1 cellular context compared by ENCODE assay signal in the genomic region with DNA sequence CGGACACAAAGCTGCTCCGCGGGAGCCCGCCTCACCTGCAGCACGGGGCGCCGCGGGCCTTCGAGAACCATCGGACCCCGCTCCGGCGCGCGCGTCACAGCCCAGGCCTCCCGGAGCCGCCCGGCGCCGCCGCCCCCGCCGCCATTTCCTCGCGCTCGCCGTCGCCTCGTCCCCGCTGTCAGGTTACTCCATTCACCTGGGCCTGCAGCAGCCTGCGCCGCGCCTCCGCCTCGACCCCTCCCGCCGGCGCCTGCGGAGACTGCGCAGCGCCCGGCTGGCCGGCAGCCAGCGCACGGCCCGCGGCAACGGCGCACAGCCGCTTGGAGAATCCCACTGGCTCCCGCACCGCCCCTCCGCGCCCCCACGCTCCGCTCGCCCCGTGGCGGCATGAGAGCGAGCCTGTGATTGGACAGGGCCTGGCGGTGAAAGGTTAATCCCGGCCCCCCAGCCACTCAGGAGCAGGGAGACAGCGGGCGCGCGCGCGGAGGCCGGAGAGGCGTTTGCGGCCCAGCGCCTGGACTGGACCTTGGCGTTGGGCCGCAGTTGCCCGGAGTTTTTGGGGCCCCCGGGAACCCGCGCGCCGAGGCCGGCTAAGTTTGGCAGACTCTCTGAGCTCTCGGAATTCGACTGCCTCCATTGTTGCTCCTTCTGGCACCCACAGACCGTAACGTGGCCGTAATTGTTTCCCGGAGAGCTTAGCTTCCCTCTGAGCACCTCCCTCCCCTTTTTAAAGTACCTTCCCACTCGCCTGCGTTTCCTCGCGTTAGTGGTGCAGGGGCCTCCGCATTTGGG.
A peak's percentile ranks its signal among the peaks of the same experiment; 100 is the strongest.
TF ChIP-seq lines count a peak whose summit lies in the region.

A gene with protein sequence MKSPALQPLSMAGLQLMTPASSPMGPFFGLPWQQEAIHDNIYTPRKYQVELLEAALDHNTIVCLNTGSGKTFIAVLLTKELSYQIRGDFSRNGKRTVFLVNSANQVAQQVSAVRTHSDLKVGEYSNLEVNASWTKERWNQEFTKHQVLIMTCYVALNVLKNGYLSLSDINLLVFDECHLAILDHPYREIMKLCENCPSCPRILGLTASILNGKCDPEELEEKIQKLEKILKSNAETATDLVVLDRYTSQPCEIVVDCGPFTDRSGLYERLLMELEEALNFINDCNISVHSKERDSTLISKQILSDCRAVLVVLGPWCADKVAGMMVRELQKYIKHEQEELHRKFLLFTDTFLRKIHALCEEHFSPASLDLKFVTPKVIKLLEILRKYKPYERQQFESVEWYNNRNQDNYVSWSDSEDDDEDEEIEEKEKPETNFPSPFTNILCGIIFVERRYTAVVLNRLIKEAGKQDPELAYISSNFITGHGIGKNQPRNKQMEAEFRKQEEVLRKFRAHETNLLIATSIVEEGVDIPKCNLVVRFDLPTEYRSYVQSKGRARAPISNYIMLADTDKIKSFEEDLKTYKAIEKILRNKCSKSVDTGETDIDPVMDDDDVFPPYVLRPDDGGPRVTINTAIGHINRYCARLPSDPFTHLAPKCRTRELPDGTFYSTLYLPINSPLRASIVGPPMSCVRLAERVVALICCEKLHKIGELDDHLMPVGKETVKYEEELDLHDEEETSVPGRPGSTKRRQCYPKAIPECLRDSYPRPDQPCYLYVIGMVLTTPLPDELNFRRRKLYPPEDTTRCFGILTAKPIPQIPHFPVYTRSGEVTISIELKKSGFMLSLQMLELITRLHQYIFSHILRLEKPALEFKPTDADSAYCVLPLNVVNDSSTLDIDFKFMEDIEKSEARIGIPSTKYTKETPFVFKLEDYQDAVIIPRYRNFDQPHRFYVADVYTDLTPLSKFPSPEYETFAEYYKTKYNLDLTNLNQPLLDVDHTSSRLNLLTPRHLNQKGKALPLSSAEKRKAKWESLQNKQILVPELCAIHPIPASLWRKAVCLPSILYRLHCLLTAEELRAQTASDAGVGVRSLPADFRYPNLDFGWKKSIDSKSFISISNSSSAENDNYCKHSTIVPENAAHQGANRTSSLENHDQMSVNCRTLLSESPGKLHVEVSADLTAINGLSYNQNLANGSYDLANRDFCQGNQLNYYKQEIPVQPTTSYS (N-terminal part only) (minus strand): TSS at position 335 of the 792 bp plus-strand sequence. CDS start 24,071 bp downstream, outside the sequence.

TF ChIP-seq in K562, 482 proteins besides CTCF, POLR2A, EP300 and RAD21 (continued from another document):
- no peak for TF ChIP-seq ZBTB8A (IDR thresholded peaks at IDR 0.05; ENCODE audit: partially characterized antibody)
- no peak for TF ChIP-seq RAD51 (IDR thresholded peaks at IDR 0.05; ENCODE audit: borderline replicate concordance, low read depth)
- TF ChIP-seq, protein P1, sequence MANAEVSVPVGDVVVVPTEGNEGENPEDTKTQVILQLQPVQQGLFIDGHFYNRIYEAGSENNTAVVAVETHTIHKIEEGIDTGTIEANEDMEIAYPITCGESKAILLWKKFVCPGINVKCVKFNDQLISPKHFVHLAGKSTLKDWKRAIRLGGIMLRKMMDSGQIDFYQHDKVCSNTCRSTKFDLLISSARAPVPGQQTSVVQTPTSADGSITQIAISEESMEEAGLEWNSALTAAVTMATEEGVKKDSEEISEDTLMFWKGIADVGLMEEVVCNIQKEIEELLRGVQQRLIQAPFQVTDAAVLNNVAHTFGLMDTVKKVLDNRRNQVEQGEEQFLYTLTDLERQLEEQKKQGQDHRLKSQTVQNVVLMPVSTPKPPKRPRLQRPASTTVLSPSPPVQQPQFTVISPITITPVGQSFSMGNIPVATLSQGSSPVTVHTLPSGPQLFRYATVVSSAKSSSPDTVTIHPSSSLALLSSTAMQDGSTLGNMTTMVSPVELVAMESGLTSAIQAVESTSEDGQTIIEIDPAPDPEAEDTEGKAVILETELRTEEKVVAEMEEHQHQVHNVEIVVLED (CRISPR knock-in tag; IDR thresholded peaks at IDR 0.05), result peak; percentile 63
- TF ChIP-seq, protein P2, sequence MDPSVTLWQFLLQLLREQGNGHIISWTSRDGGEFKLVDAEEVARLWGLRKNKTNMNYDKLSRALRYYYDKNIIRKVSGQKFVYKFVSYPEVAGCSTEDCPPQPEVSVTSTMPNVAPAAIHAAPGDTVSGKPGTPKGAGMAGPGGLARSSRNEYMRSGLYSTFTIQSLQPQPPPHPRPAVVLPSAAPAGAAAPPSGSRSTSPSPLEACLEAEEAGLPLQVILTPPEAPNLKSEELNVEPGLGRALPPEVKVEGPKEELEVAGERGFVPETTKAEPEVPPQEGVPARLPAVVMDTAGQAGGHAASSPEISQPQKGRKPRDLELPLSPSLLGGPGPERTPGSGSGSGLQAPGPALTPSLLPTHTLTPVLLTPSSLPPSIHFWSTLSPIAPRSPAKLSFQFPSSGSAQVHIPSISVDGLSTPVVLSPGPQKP (CRISPR knock-in tag; IDR thresholded peaks at IDR 0.05), result no peak
- no peak for TF ChIP-seq NR2C2 (CRISPR knock-in tag; IDR thresholded peaks at IDR 0.05)
- TF ChIP-seq NR2C2 (tag; IDR thresholded peaks at IDR 0.05), result peak; percentile 89
- TF ChIP-seq, protein P3, sequence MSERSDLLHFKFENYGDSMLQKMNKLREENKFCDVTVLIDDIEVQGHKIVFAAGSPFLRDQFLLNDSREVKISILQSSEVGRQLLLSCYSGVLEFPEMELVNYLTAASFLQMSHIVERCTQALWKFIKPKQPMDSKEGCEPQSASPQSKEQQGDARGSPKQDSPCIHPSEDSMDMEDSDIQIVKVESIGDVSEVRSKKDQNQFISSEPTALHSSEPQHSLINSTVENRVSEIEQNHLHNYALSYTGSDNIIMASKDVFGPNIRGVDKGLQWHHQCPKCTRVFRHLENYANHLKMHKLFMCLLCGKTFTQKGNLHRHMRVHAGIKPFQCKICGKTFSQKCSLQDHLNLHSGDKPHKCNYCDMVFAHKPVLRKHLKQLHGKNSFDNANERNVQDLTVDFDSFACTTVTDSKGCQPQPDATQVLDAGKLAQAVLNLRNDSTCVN (CRISPR knock-in tag; IDR thresholded peaks at IDR 0.05), result no peak
- TF ChIP-seq, protein P4, sequence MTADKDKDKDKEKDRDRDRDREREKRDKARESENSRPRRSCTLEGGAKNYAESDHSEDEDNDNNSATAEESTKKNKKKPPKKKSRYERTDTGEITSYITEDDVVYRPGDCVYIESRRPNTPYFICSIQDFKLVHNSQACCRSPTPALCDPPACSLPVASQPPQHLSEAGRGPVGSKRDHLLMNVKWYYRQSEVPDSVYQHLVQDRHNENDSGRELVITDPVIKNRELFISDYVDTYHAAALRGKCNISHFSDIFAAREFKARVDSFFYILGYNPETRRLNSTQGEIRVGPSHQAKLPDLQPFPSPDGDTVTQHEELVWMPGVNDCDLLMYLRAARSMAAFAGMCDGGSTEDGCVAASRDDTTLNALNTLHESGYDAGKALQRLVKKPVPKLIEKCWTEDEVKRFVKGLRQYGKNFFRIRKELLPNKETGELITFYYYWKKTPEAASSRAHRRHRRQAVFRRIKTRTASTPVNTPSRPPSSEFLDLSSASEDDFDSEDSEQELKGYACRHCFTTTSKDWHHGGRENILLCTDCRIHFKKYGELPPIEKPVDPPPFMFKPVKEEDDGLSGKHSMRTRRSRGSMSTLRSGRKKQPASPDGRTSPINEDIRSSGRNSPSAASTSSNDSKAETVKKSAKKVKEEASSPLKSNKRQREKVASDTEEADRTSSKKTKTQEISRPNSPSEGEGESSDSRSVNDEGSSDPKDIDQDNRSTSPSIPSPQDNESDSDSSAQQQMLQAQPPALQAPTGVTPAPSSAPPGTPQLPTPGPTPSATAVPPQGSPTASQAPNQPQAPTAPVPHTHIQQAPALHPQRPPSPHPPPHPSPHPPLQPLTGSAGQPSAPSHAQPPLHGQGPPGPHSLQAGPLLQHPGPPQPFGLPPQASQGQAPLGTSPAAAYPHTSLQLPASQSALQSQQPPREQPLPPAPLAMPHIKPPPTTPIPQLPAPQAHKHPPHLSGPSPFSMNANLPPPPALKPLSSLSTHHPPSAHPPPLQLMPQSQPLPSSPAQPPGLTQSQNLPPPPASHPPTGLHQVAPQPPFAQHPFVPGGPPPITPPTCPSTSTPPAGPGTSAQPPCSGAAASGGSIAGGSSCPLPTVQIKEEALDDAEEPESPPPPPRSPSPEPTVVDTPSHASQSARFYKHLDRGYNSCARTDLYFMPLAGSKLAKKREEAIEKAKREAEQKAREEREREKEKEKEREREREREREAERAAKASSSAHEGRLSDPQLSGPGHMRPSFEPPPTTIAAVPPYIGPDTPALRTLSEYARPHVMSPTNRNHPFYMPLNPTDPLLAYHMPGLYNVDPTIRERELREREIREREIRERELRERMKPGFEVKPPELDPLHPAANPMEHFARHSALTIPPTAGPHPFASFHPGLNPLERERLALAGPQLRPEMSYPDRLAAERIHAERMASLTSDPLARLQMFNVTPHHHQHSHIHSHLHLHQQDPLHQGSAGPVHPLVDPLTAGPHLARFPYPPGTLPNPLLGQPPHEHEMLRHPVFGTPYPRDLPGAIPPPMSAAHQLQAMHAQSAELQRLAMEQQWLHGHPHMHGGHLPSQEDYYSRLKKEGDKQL (CRISPR knock-in tag; IDR thresholded peaks at IDR 0.05; ENCODE audit: borderline replicate concordance), result no peak
- no peak for TF ChIP-seq NR2C1 (IDR thresholded peaks at IDR 0.05)
- TF ChIP-seq NR2C1 (tag; IDR thresholded peaks at IDR 0.05), result 0 out of 2 replicates have a peak, but pooled peaks have one; percentile 17
- no peak for TF ChIP-seq ETV1 (tag; conservative IDR thresholded peaks at IDR 0.05; ENCODE audit: low read depth)
- peak; percentile 53 for TF ChIP-seq KDM5B (IDR thresholded peaks at IDR 0.05; ENCODE audit: insufficient replicate concordance, low read depth, low read length)
- no peak for TF ChIP-seq ZNF282 (CRISPR knock-in tag; IDR thresholded peaks at IDR 0.05)
